23 cellular contexts compared by ENCODE assay signal in the genomic region with DNA sequence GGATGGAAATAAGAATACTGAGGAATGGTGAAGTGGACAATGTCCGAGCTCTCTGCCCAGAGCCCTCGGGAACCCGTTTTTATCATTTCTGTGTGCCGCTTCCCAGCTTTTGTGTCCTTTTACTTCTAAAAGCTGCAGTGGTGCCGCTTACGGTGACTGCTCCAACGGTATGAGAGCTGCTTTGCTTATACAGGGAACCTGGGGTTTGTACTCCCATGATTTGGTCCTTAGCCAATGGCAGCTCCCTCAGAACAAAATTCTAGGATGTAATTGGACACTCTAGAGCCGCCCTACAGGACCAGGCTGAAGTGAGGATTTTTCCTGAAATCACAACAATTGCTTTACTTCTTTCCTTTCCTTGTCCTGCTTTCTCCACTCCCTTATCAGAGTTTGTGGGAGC. TPM values are rescaled to one million over a fixed set of nuclear protein-coding genes. Genes with fewer than 3 reads are reported as not detected.
A peak's percentile ranks its signal among the peaks of the same experiment; 100 is the strongest.
DNase-seq lines count a peak whose midpoint lies in the region; TF ChIP-seq lines count a peak whose summit lies in the region.
"Had no signal": no experiment of that assay in that cellular context is flagged by ENCODE, and none has a peak within 500 bp of the region (broad histone marks: within the 10 kb centered on the region; RNA-seq: fewer than 3 reads in every experiment).

No MANE protein-coding gene starts in this region.

- H3K9ac ChIP-seq in iPS-15b (ENCODE audit: low read depth, low read length) = no peak overlapping the region

- H3K4me3 ChIP-seq in iPS-15b (ENCODE audit: low read depth, low read length) = peak overlapping the region; percentile 43
- no peak overlapping the region for H3K4me3 ChIP-seq in ovary
- H3K4me3 ChIP-seq in uterus = no peak overlapping the region
- no peak overlapping the region for H3K4me3 ChIP-seq in esophagus squamous epithelium
- H3K4me3 ChIP-seq: body of pancreas, gastroesophageal sphincter, right atrium auricular region had no signal

- TF ChIP-seq CTCF in ovary (IDR thresholded peaks at IDR 0.05) (no peak), uterus (IDR thresholded peaks at IDR 0.05) (no peak), esophagus squamous epithelium (IDR thresholded peaks at IDR 0.05) (no peak)

- H3K27me3 ChIP-seq in iPS-15b (ENCODE audit: control insufficient read depth, insufficient read depth, low read length) (peaks cover 6% of the 10 kb centered on the region), ovary (no peaks in the 10 kb centered on the region), uterus (no peaks in the 10 kb centered on the region), esophagus squamous epithelium (peaks cover 0 to 15% (median 0%) of the 10 kb centered on the region in 4 donors)
- H3K27me3 ChIP-seq: right atrium auricular region had no signal

- no peaks in the 10 kb centered on the region for H3K36me3 ChIP-seq in iPS-15b (ENCODE audit: control insufficient read depth, insufficient read depth, low read length)
- H3K36me3 ChIP-seq in ovary = no peaks in the 10 kb centered on the region
- H3K36me3 ChIP-seq in uterus = no peaks in the 10 kb centered on the region
- H3K36me3 ChIP-seq in esophagus squamous epithelium = no peaks in the 10 kb centered on the region
- H3K36me3 ChIP-seq: gastroesophageal sphincter, right atrium auricular region had no signal

- no peak for TF ChIP-seq POLR2A in ovary (IDR thresholded peaks at IDR 0.05)
- TF ChIP-seq POLR2A in uterus (IDR thresholded peaks at IDR 0.05) = no peak
- no peak for TF ChIP-seq POLR2A in esophagus squamous epithelium (IDR thresholded peaks at IDR 0.05)

- no peak overlapping the region for H3K27ac ChIP-seq in ovary
- H3K27ac ChIP-seq in uterus = no peak overlapping the region
- H3K27ac ChIP-seq in esophagus squamous epithelium = no peak overlapping the region
- H3K27ac ChIP-seq: body of pancreas, gastroesophageal sphincter, right atrium auricular region had no signal

- peak; percentile 50 for DNase-seq in ELF-1 (ENCODE audit: low read depth, low spot score)
- DNase-seq in NCI-H69 (lab: John Stamatoyannopoulos, UW) = peak; percentile 34
- peak in 4 of 5 donors; percentile 19 to 44 (median 29) for DNase-seq in ovary
- DNase-seq in uterus = no peak
- DNase-seq in inferior parietal cortex (ENCODE audit: extremely low spot score) = no peak
- DNase-seq in NCI-H146 treated with DMSO at 0.1 percent for 48 hours (lab: John Stamatoyannopoulos, UW; ENCODE audit: unreplicated experiment) = no peak
- DNase-seq in esophagus squamous epithelium (lab: John Stamatoyannopoulos, UW) = no peak
- DNase-seq: activated CD4-positive, alpha-beta T cell treated with anti-CD3 and anti-CD28 coated beads, Interleukin-2, amount 50 U/mL, for 48 hours; activated T-cell treated with anti-CD3 and anti-CD28 coated beads, Interleukin-2, amount 50 U/mL, for 24 hours; body of pancreas; CD4-positive, CD25-positive, alpha-beta regulatory T cell; cortex of kidney; DMS53; natural killer cell; NCI-H2081; stimulated activated naive CD8-positive, alpha-beta T cell treated with anti-CD3 and anti-CD28 coated beads, Interleukin-15, Interleukin-2, amounts not matched to agents 100 U/mL and 50 U/mL, for 24 hours; SW 1271 had no signal

- 1 to 8% (median 2%) methylated on average over 8 of the region's 8 CpGs for WGBS in ovary, 3 donors
- 19 to 28% methylated on average over 8 of the region's 8 CpGs for WGBS in esophagus squamous epithelium, 2 donors

- intact Hi-C loops in ovary (cut with DNase I) = no loop called here
- intact Hi-C loops in uterus (cut with DNase I; ENCODE audit: low total_unique reads) = no loop called here
- intact Hi-C loops in esophagus squamous epithelium (cut with DNase I) = no loop called here

- H3K9me3 ChIP-seq in iPS-15b (ENCODE audit: control insufficient read depth, insufficient read depth, low read length) (no peaks in the 10 kb centered on the region), ovary (no peaks in the 10 kb centered on the region), uterus (no peaks in the 10 kb centered on the region), esophagus squamous epithelium (no peaks in the 10 kb centered on the region)
- H3K9me3 ChIP-seq: body of pancreas, gastroesophageal sphincter, right atrium auricular region had no signal

- TF ChIP-seq EP300 in ovary (IDR thresholded peaks at IDR 0.05) = no peak

- peaks cover 13% of the 10 kb centered on the region for H3K4me1 ChIP-seq in iPS-15b (ENCODE audit: control insufficient read depth, insufficient read depth, low read length)
- H3K4me1 ChIP-seq in ovary (ENCODE audit: insufficient read depth) = peaks cover 1% of the 10 kb centered on the region
- no peaks in the 10 kb centered on the region for H3K4me1 ChIP-seq in uterus
- no peaks in the 10 kb centered on the region for H3K4me1 ChIP-seq in esophagus squamous epithelium
- H3K4me1 ChIP-seq: body of pancreas, gastroesophageal sphincter, right atrium auricular region had no signal

RNA-seq across cellular contexts. Expression of a gene that starts 24.2 kb away (rescaled TPM):
- total RNA-seq in ovary (10 to 100 TPM in 4 of 7 donors, 1 to 10 TPM in 3; 3.0 to 27.8 (median 11.1) TPM), uterus (1 to 10 TPM in 1 of 4 donors, under 1 TPM in 1, not detected in 2; 0.37 to 1.6 TPM), esophagus squamous epithelium (under 1 TPM in 3 of 4 donors, not detected in 1; under 0.01 to 0.18 (median 0.18) TPM)
- polyA plus RNA-seq in ovary = 1 to 10 TPM; 5.4 to 6.7 TPM
- total RNA-seq: activated naive CD4-positive, alpha-beta T cell treated with anti-CD3 and anti-CD28 coated beads, Interleukin-2, amount 50 U/mL, for 72 hours; CD4-positive, CD25-positive, alpha-beta regulatory T cell; epithelial cell of proximal tubule; natural killer cell had no signal
- polyA plus RNA-seq: AG04450; CD4-positive, CD25-positive, alpha-beta regulatory T cell had no signal

Comparison
In these comparisons a context has a peak if more than half of its experiments do, and no peak if none do; other contexts are left out.
1. DNase-seq: peak in ELF-1 (single experiment), NCI-H69 (single experiment) and ovary (4 of 5); none in uterus (0 of 2), inferior parietal cortex (single experiment), NCI-H146 treated with DMSO at 0.1 percent for 48 hours (single experiment) and esophagus squamous epithelium (single experiment).